ENCODE assay signal across 8 cellular contexts in genomic region chr19:6590458-6591319, GRCh38. TPM values are rescaled to one million over a fixed set of nuclear protein-coding genes. Genes with fewer than 3 reads are reported as not detected.
DNase-seq lines count a peak whose midpoint lies in the region; ATAC-seq and TF ChIP-seq lines count a peak whose summit lies in the region.

Gene CD70, minus strand, starts transcription at chr19:6591150. Its CDS starts 148 bp downstream, at chr19:6591002.

- peaks cover 60% of the 10 kb centered on the region for H3K4me1 Mint-ChIP-seq in activated T-cell treated with anti-CD3 and anti-CD28 coated beads, Interleukin-2, amount 50 U/mL, for 4 hours (ENCODE audit: low read depth)

- no peaks in the 10 kb centered on the region for H3K79me2 ChIP-seq in GM23248 (ENCODE audit: insufficient read depth)

- peaks cover 15% of the 10 kb centered on the region for H3K36me3 ChIP-seq in GM06990 (ENCODE audit: control insufficient read depth, insufficient read depth, low read length)
- H3K36me3 ChIP-seq in GM23248 (ENCODE audit: low read depth): no peaks in the 10 kb centered on the region
- H3K36me3 ChIP-seq in iPS-18a (ENCODE audit: control insufficient read depth, low read depth, low read length): no peaks in the 10 kb centered on the region

- H3K27me3 Mint-ChIP-seq in activated T-cell treated with anti-CD3 and anti-CD28 coated beads, Interleukin-2, amount 50 U/mL, for 4 hours (ENCODE audit: low read depth): peaks cover 64% of the 10 kb centered on the region

- H3K9ac ChIP-seq in GM23248: no peak within 1 kb of the TSS
- peak within 1 kb of the TSS; percentile 15 for H3K9ac ChIP-seq in iPS-18a (ENCODE audit: low read length)

- H3K9me2 ChIP-seq in GM23248 (ENCODE audit: insufficient read depth): no peaks in the 10 kb centered on the region

- H3K27ac ChIP-seq in GM23248 (no peak within 1 kb of the TSS), iPS-18a (ENCODE audit: low read length) (no peak within 1 kb of the TSS)

- H3K4me1 ChIP-seq in GM23248 (ENCODE audit: insufficient read depth) (0 out of 2 replicates have a peak, but pooled peaks cover 4% of the 10 kb centered on the region), iPS-18a (ENCODE audit: control insufficient read depth, low read depth, low read length) (peaks cover 19% of the 10 kb centered on the region)

- H2AFZ ChIP-seq in GM23248: no peak within 1 kb of the TSS; the same call in 1 of the 2 replicates

- no peaks in the 10 kb centered on the region for H3K9me3 Mint-ChIP-seq in activated T-cell treated with anti-CD3 and anti-CD28 coated beads, Interleukin-2, amount 50 U/mL, for 4 hours

- H3K4me2 ChIP-seq in GM23248 (ENCODE audit: unreplicated experiment): peak within 1 kb of the TSS; percentile 25

- no peaks in the 10 kb centered on the region for H3K9me3 ChIP-seq in GM23248 (ENCODE audit: low read depth)
- no peaks in the 10 kb centered on the region for H3K9me3 ChIP-seq in iPS-18a (ENCODE audit: control insufficient read depth, low read depth, low read length)

- H3K27me3 ChIP-seq in GM06990 (replicated peaks; ENCODE audit: control insufficient read depth, insufficient read depth, low read length) (no peaks in the 10 kb centered on the region), GM23248 (replicated peaks; ENCODE audit: insufficient read depth) (peaks cover 70% of the 10 kb centered on the region), iPS-18a (ENCODE audit: control insufficient read depth, insufficient read depth, low read length) (peaks cover 78% of the 10 kb centered on the region)

- WGBS in GM23248 (ENCODE audit: low coverage in 1 of 2, low lambda C conversion rate in 2 of 2, missing lambda C conversion rate in 2 of 2), 2 experiments: 2 to 3% methylated on average over 43 to 49 of the region's 49 CpGs

- H3F3A ChIP-seq in GM23248 (ENCODE audit: insufficient read depth): no peaks in the 10 kb centered on the region

- H4K20me1 ChIP-seq in GM23248 (ENCODE audit: insufficient read depth): no peaks in the 10 kb centered on the region

- peak within 1 kb of the TSS; percentile 85 for H3K4me3 Mint-ChIP-seq in activated T-cell treated with anti-CD3 and anti-CD28 coated beads, Interleukin-2, amount 50 U/mL, for 4 hours

- peak; percentile 91 for DNase-seq in GM06990 (ENCODE audit: extremely low read depth, insufficient read length)
- DNase-seq in GM23248: peak; percentile 38
- DNase-seq in MV-4-11 (lab: John Stamatoyannopoulos, UW): peak; percentile 62
- DNase-seq in activated T-cell treated with anti-CD3 and anti-CD28 coated beads, Interleukin-2, amount 50 U/mL, for 4 hours: peak; percentile 20
- DNase-seq in stimulated activated CD8-positive, alpha-beta memory T cell treated with anti-CD3 and anti-CD28 coated beads, Interleukin-2, amount 100 ng/mL, for 48 hours (ENCODE audit: low read depth in 2 of 2): peak; percentile 46 to 48
- DNase-seq in NCI-H187 treated with DMSO at 0.1 percent for 48 hours (lab: John Stamatoyannopoulos, UW): no peak
- no peak for DNase-seq in putamen (ENCODE audit: low spot score)

- no peaks in the 10 kb centered on the region for H3K36me3 Mint-ChIP-seq in activated T-cell treated with anti-CD3 and anti-CD28 coated beads, Interleukin-2, amount 50 U/mL, for 4 hours (ENCODE audit: insufficient read depth)

- H3K4me3 ChIP-seq in GM06990 (replicated peaks; ENCODE audit: low read depth, low read length) (peak within 1 kb of the TSS; percentile 88), GM23248 (peak within 1 kb of the TSS; percentile 42), iPS-18a (ENCODE audit: low read length) (peak within 1 kb of the TSS; percentile 59)

- TF ChIP-seq CTCF in GM06990 (IDR thresholded peaks at IDR 0.05; ENCODE audit: insufficient read depth, low read length, poor library complexity, severe bottlenecking): peak; percentile 10

- in situ Hi-C loops in GM23248 (cut with MboI): no loop called here

- ATAC-seq in activated T-cell treated with anti-CD3 and anti-CD28 coated beads, Interleukin-2, amount 50 U/mL, for 4 hours: peak; percentile 76 to 83

RNA-seq across cellular contexts. Expression of gene CD70, which starts in this region (rescaled TPM):
- total RNA-seq in GM23248 (2014; rRNA removed; shearing (Covaris generic)): not detected in 2 replicates
- polyA plus RNA-seq in GM23248 (2016; fragmentation: Nextera tagmentation; extraction: Ambion mirVana): 0.20 and 0.49 TPM in 2 replicates
- 10 to 100 TPM in 1 of 3 donors, 1 to 10 TPM in 2; 4.6 to 13.6 (median 6.6) TPM for total RNA-seq in activated T-cell treated with anti-CD3 and anti-CD28 coated beads, Interleukin-2, amount 50 U/mL, for 4 hours

Comparison
In these comparisons a context has a peak if more than half of its experiments do, and no peak if none do; other contexts are left out.
1. Peak in DNase-seq, H3K4me3 ChIP-seq and H3K4me2 ChIP-seq in GM23248; RNA of the gene not detected or under 1 TPM.
2. DNase-seq: peak in GM06990 (single experiment), MV-4-11 (single experiment), activated T-cell treated with anti-CD3 and anti-CD28 coated beads, Interleukin-2, amount 50 U/mL, for 4 hours (single experiment) and stimulated activated CD8-positive, alpha-beta memory T cell treated with anti-CD3 and anti-CD28 coated beads, Interleukin-2, amount 100 ng/mL, for 48 hours (2 of 2); none in NCI-H187 treated with DMSO at 0.1 percent for 48 hours (single experiment) and putamen (single experiment).
3. Peak in every context shown above with its lines, with median percentiles within 50 percentile points of each other: H3K4me3 ChIP-seq.